Comparison of ENCODE assay signal across 12 cellular contexts in the genomic region with DNA sequence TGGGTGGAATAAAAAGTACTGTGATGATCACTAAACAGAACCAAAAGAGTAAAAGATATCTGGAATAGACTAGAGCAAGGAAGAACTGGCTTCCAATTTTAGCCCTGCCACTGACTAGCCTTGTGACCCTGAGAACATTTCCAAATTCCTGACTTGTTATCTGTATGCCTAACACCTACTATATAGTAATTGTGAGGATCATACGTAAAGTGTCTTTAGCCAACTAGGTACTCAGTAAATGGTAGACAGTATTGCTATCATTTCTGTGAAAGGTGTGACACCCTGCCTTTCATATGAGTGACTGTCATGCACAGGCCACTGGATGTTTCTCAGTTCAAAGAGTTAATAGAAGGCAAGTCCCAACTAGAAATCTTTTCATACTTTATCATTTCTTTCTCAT. TPM values are rescaled to one million over a fixed set of nuclear protein-coding genes. Genes with fewer than 3 reads are reported as not detected.
DNase-seq lines count a peak whose midpoint lies in the region; ATAC-seq and TF ChIP-seq lines count a peak whose summit lies in the region.
"Had no signal": no experiment of that assay in that cellular context is flagged by ENCODE, and none has a peak within 500 bp of the region (broad histone marks: within the 10 kb centered on the region; RNA-seq: fewer than 3 reads in every experiment).

No MANE protein-coding gene starts in this region.

- H3K4me1 ChIP-seq in right cardiac atrium (ENCODE audit: control insufficient read depth, insufficient read depth, low read length): no peaks in the 10 kb centered on the region
- H3K4me1 ChIP-seq in sigmoid colon: no peaks in the 10 kb centered on the region
- H3K4me1 ChIP-seq: foreskin keratinocyte, parathyroid adenoma had no signal

- TF ChIP-seq CTCF in sigmoid colon (IDR thresholded peaks at IDR 0.05): no peak
- TF ChIP-seq CTCF in GM13976 (IDR thresholded peaks at IDR 0.05; ENCODE audit: borderline replicate concordance, control extremely low read depth, extremely low read depth, insufficient read depth, missing control alignments): no peak

- ATAC-seq in GM18519 (IDR thresholded peaks at IDR 0.05; ENCODE audit: low FRiP score, unreplicated experiment) (peak; percentile 17), GM21447 (IDR thresholded peaks at IDR 0.05; ENCODE audit: unreplicated experiment) (peak; percentile 38), HG03342 (IDR thresholded peaks at IDR 0.05; ENCODE audit: unreplicated experiment) (peak; percentile 31), right cardiac atrium (peak; percentile 54 to 64)
- ATAC-seq: foreskin keratinocyte had no signal

- DNase-seq in right cardiac atrium: no peak
- DNase-seq in sigmoid colon: no peak
- DNase-seq in SIG-M5 (lab: John Stamatoyannopoulos, UW): no peak
- no peak for DNase-seq in SW480 (ENCODE audit: low spot score)
- no peak for DNase-seq in GM13976 (ENCODE audit: low spot score)
- DNase-seq: foreskin keratinocyte, GF-D8, KBM-7 had no signal

- no peak overlapping the region for H3K27ac ChIP-seq in right cardiac atrium (ENCODE audit: low read length)
- H3K27ac ChIP-seq in sigmoid colon: no peak overlapping the region
- H3K27ac ChIP-seq: foreskin keratinocyte, parathyroid adenoma had no signal

- intact Hi-C loops in right cardiac atrium (cut with DNase I) (no loop called here), sigmoid colon (cut with DNase I) (no loop called here)

- H3K9me3 ChIP-seq in right cardiac atrium (ENCODE audit: control insufficient read depth, low read length): no peaks in the 10 kb centered on the region
- H3K9me3 ChIP-seq in sigmoid colon: no peaks in the 10 kb centered on the region

- H3K4me3 ChIP-seq in right cardiac atrium (ENCODE audit: low read length) (no peak overlapping the region), sigmoid colon (no peak overlapping the region)

- WGBS in right cardiac atrium: 70% methylated on average over 1 of the region's 1 CpG
- WGBS in sigmoid colon, 2 donors: 74 to 88% methylated on average over 1 of the region's 1 CpG

- TF ChIP-seq EP300 in sigmoid colon (IDR thresholded peaks at IDR 0.05): no peak

- no peaks in the 10 kb centered on the region for H3K27me3 ChIP-seq in right cardiac atrium (ENCODE audit: control insufficient read depth, insufficient read depth)
- H3K27me3 ChIP-seq in sigmoid colon: no peaks in the 10 kb centered on the region

- no peak for TF ChIP-seq POLR2A in sigmoid colon (IDR thresholded peaks at IDR 0.05)

- H3K36me3 ChIP-seq in sigmoid colon: no peaks in the 10 kb centered on the region

- in situ Hi-C loops in GM13976 (cut with MboI; ENCODE audit: low sequenced_read_pairs, unreplicated experiment): no loop called here

RNA-seq across cellular contexts. Expression of a gene that starts 29.8 kb away (rescaled TPM):
- total RNA-seq in right cardiac atrium: 1 to 10 TPM; 2.3 to 4.2 (median 3.2) TPM
- polyA plus RNA-seq in right cardiac atrium: 1.3 TPM
- 1 to 10 TPM; 2.5 to 4.3 (median 3.4) TPM for total RNA-seq in sigmoid colon
- polyA plus RNA-seq in sigmoid colon: 10 to 100 TPM in 1 of 3 donors, 1 to 10 TPM in 2; 5.8 to 36.4 (median 6.6) TPM
- total RNA-seq: foreskin keratinocyte had no signal
- polyA plus RNA-seq: foreskin keratinocyte had no signal
